8 cellular contexts compared by ENCODE assay signal in the genomic region with DNA sequence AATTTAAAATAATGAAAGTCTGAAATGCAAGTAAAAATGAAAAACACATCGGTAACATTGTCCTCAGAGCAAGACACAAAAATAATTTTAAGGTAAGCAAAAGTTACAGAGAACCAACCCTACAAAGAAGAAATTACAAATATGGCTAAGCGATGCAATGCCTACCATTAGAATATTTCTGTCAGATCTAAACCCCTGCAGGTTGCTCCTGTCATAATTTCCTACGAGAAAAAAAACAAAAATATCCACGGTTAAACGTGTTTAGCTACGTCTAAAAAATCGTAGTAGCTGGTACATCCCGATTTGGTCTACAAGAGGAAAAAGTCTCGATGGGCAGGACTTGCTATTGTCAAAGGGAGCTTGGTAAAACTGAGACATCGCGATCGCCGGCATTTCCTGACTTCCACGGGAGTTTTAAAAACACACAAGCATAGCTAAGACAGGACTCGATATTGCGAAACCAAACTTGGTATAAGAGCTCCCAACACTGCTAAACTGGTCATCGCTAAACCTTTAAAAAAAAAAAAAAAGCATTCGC. TPM values are rescaled to one million over a fixed set of nuclear protein-coding genes. Genes with fewer than 3 reads are reported as not detected.
DNase-seq lines count a peak whose midpoint lies in the region; ATAC-seq, FAIRE-seq and TF ChIP-seq lines count a peak whose summit lies in the region.

No MANE protein-coding gene starts in this region.

- H3K9me3 ChIP-seq in endothelial cell of umbilical vein (replicated peaks; ENCODE audit: control insufficient read depth, insufficient read depth, low read length) = no peaks in the 10 kb centered on the region

- no peak for FAIRE-seq in endothelial cell of umbilical vein (lab: Jason Lieb, UNC)

- H3K4me1 Mint-ChIP-seq in natural killer cell = peaks cover 75 to 82% of the 10 kb centered on the region in 2 donors

- dilution Hi-C loops in endothelial cell of umbilical vein (cut with MboI; ENCODE audit: extremely low pct_ligation_motif_present, low sequenced_read_pairs) = no loop called here

- H3K4me3 ChIP-seq in BJ (ENCODE audit: low read depth, low read length) (peak overlapping the region; percentile 52), endothelial cell of umbilical vein (replicated peaks in 1 of 3; ENCODE audit: insufficient read depth in 1 of 3, low read depth in 1 of 3, low read length in 3 of 3) (peak overlapping the region; percentile 51 to 87 (median 54))

- H3K9me1 ChIP-seq in endothelial cell of umbilical vein (replicated peaks; ENCODE audit: control insufficient read depth, extremely low read depth, insufficient read depth, low read length) = no peaks in the 10 kb centered on the region

- H3K36me3 ChIP-seq in BJ (ENCODE audit: control insufficient read depth, insufficient read depth, low read length) (no peaks in the 10 kb centered on the region), endothelial cell of umbilical vein (ENCODE audit: control insufficient read depth in 2 of 2, extremely low read depth in 1 of 2, insufficient read depth in 2 of 2, low read length in 2 of 2) (no peaks in the 10 kb centered on the region)

- H4K20me1 ChIP-seq in endothelial cell of umbilical vein (replicated peaks; ENCODE audit: control insufficient read depth, extremely low read depth, insufficient read depth, low read length) = no peaks in the 10 kb centered on the region

- intact Hi-C loops in endothelial cell of umbilical vein (cut with micrococcal nuclease) = loop anchor here (1.0 kb wide), 2 partner anchors 24 to 80 kb away; no protein-coding TSS in a partner anchor
- intact Hi-C loops in natural killer cell (cut with micrococcal nuclease) = no loop called here

- peak overlapping the region; percentile 92 to 96 for H3K27ac Mint-ChIP-seq in natural killer cell

- POLR2A ChIA-PET in BJ (lab: Charles Lee) (interaction anchor here (0.6 to 0.9 kb wide), 2 partner anchors 80 to 647 kb away, joined by 3 read pairs; no protein-coding TSS in a partner anchor), endothelial cell of umbilical vein (lab: Charles Lee) (interaction anchor here (0.5 to 2.4 kb wide), 9 partner anchors 22 to 1206 kb away, joined by 3 to 9 read pairs (median 6); no protein-coding TSS in a partner anchor)

- peaks cover 27% of the 10 kb centered on the region for H3K4me1 ChIP-seq in endothelial cell of umbilical vein (ENCODE audit: control insufficient read depth, extremely low read depth, insufficient read depth, low read length)

- CTCF ChIA-PET in BJ (lab: Yijun Ruan, JAX) = interaction anchor here (0.6 to 7.7 kb wide), 18 partner anchors 10 to 371 kb away, joined by 3 to 95 read pairs (median 5); no protein-coding TSS in a partner anchor
- CTCF ChIA-PET in endothelial cell of umbilical vein (lab: Charles Lee) = interaction anchor here (0.7 to 5.7 kb wide), 19 partner anchors 11 to 349 kb away, joined by 3 to 140 read pairs (median 6); a partner anchor contains a TSS

- no peak for TF ChIP-seq POLR2A in endothelial cell of umbilical vein (IDR thresholded peaks at IDR 0.05; ENCODE audit: low read depth, low read length)

- ATAC-seq in natural killer cell (peak in 1 of 3 donors; percentile 1), HG02840 (IDR thresholded peaks at IDR 0.05; ENCODE audit: low FRiP score, unreplicated experiment) (no peak)

- no peaks in the 10 kb centered on the region for H3K27me3 Mint-ChIP-seq in natural killer cell (ENCODE audit: low read depth in 2 of 2)

- peak overlapping the region; percentile 75 for H3K9ac ChIP-seq in endothelial cell of umbilical vein (replicated peaks; ENCODE audit: extremely low read depth, insufficient read depth, low read length)

- peak overlapping the region; percentile 85 for H3K4me2 ChIP-seq in endothelial cell of umbilical vein (ENCODE audit: insufficient read depth, low read length)

- no peak for TF ChIP-seq EP300 in Ishikawa (IDR thresholded peaks at IDR 0.05; ENCODE audit: borderline replicate concordance)

- H3K36me3 Mint-ChIP-seq in natural killer cell = no peaks in the 10 kb centered on the region

- BruUV-seq in endothelial cell of umbilical vein (replicated peaks; lab: Mats Ljungman, UMichigan) = no TSS peak

- peaks cover 53% of the 10 kb centered on the region for H3K79me2 ChIP-seq in endothelial cell of umbilical vein (ENCODE audit: control insufficient read depth, insufficient read depth, low read length)

- H3K27me3 ChIP-seq in BJ (ENCODE audit: control insufficient read depth, insufficient read depth, low read length) (no peaks in the 10 kb centered on the region), endothelial cell of umbilical vein (ENCODE audit: control insufficient read depth in 2 of 2, insufficient read depth in 2 of 2, low read length in 2 of 2) (no peaks in the 10 kb centered on the region)

- peak overlapping the region; percentile 19 for H2AFZ ChIP-seq in endothelial cell of umbilical vein (ENCODE audit: low read depth, low read length)

- TF ChIP-seq RAD21 in Ishikawa (IDR thresholded peaks at IDR 0.05; ENCODE audit: low read depth) = no peak

- no peak for TF ChIP-seq CTCF in BJ (IDR thresholded peaks at IDR 0.05; ENCODE audit: insufficient read depth, low read depth, low read length)
- no peak for TF ChIP-seq CTCF in endothelial cell of umbilical vein (IDR thresholded peaks at IDR 0.05; ENCODE audit: extremely low read depth in 1 of 2, insufficient read depth in 1 of 2, low read depth in 1 of 2, low read length in 2 of 2)
- TF ChIP-seq CTCF in natural killer cell (IDR thresholded peaks at IDR 0.05) = no peak

- no peak for DNase-seq in BJ (ENCODE audit: low read depth)
- DNase-seq in activated CD4-positive, alpha-beta T cell treated with anti-CD3 and anti-CD28 coated beads for 1 hour = peak; percentile 24
- no peak for DNase-seq in endothelial cell of umbilical vein (ENCODE audit: low read depth, low spot score)
- peak; percentile 36 for DNase-seq in natural killer cell
- DNase-seq in putamen (ENCODE audit: low spot score) = no peak
- no peak for DNase-seq in 8988T

- peak overlapping the region; percentile 77 for H3K27ac ChIP-seq in endothelial cell of umbilical vein (ENCODE audit: insufficient read depth, low read depth, low read length)

- H3K4me3 Mint-ChIP-seq in natural killer cell = peak overlapping the region; percentile 93

- H3K9me3 Mint-ChIP-seq in natural killer cell = no peaks in the 10 kb centered on the region

TF ChIP-seq in Ishikawa, 13 proteins besides CTCF, POLR2A, EP300 and RAD21:
- TF ChIP-seq EGR1 (IDR thresholded peaks at IDR 0.05) (no peak), CEBPB (IDR thresholded peaks at IDR 0.05) (peak; percentile 80), FOXM1 (IDR thresholded peaks at IDR 0.05; ENCODE audit: borderline replicate concordance, low read depth) (no peak), ZBTB7A (IDR thresholded peaks at IDR 0.05; ENCODE audit: low read depth) (no peak), NFIC (IDR thresholded peaks at IDR 0.05) (no peak)

TF ChIP-seq in endothelial cell of umbilical vein, 7 proteins besides CTCF, POLR2A, EP300 and RAD21:
- no peak for TF ChIP-seq JUN (IDR thresholded peaks at IDR 0.05; ENCODE audit: borderline replicate concordance, insufficient read depth, insufficient read length, low read depth)
- no peak for TF ChIP-seq EZH2 (IDR thresholded peaks at IDR 0.05; ENCODE audit: borderline replicate concordance, low read depth, low read length, severe bottlenecking)
- TF ChIP-seq, protein P1, sequence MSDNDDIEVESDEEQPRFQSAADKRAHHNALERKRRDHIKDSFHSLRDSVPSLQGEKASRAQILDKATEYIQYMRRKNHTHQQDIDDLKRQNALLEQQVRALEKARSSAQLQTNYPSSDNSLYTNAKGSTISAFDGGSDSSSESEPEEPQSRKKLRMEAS (IDR thresholded peaks at IDR 0.05; ENCODE audit: insufficient read depth, insufficient read length) = no peak
- TF ChIP-seq POLR2AphosphoS5 (IDR thresholded peaks at IDR 0.05; ENCODE audit: insufficient read depth, low read depth, low read length) = no peak
- no peak for TF ChIP-seq MYC (IDR thresholded peaks at IDR 0.05; ENCODE audit: low read depth, low read length)
- TF ChIP-seq FOS (IDR thresholded peaks at IDR 0.05; ENCODE audit: borderline replicate concordance, insufficient read depth, low read length) = no peak
- TF ChIP-seq GATA2 (IDR thresholded peaks at IDR 0.05; ENCODE audit: insufficient read depth, insufficient read length, low read depth, low read length) = no peak

RNA-seq across cellular contexts. Expression of a gene that starts 1.1 kb away (rescaled TPM):
- polyA plus RNA-seq in BJ (2011; rRNA removed) (0.53 and 0.74 TPM in 2 replicates), endothelial cell of umbilical vein (10.4 and 11.1 TPM in 2 replicates)
- polyA minus RNA-seq in BJ (2011; rRNA and poly(A)+ RNA removed) = 2.4 and 3.0 TPM in 2 replicates
- total RNA-seq in endothelial cell of umbilical vein (6.6 and 8.1 TPM in 2 replicates), natural killer cell (10 to 100 TPM; 34.3 to 55.2 (median 38.0) TPM)
- polyA plus RNA-seq in endothelial cell of umbilical vein (2011; cell fraction: cytosol; rRNA removed) = 8.6 and 9.1 TPM in 2 replicates
- 6.8 and 7.3 TPM in 2 replicates for polyA plus RNA-seq in endothelial cell of umbilical vein (2011; cell fraction: nucleus; rRNA removed)
- 3.9 and 4.3 TPM in 2 replicates for polyA plus RNA-seq in endothelial cell of umbilical vein (2012)
- polyA minus RNA-seq in endothelial cell of umbilical vein = 7.2 and 7.3 TPM in 2 replicates
- polyA minus RNA-seq in endothelial cell of umbilical vein (2011; cell fraction: cytosol; rRNA and poly(A)+ RNA removed) = 1.2 TPM
- polyA minus RNA-seq in endothelial cell of umbilical vein (2011; cell fraction: nucleus; rRNA and poly(A)+ RNA removed) = 12.9 and 14.0 TPM in 2 replicates

Comparison
In these comparisons a context has a peak if more than half of its experiments do, and no peak if none do; other contexts are left out.
1. DNase-seq: peak in activated CD4-positive, alpha-beta T cell treated with anti-CD3 and anti-CD28 coated beads for 1 hour (single experiment) and natural killer cell (single experiment); none in BJ (single experiment), endothelial cell of umbilical vein (single experiment), putamen (single experiment) and 8988T (single experiment).